Comparison of ENCODE assay signal across 25 cellular contexts in the genomic region with DNA sequence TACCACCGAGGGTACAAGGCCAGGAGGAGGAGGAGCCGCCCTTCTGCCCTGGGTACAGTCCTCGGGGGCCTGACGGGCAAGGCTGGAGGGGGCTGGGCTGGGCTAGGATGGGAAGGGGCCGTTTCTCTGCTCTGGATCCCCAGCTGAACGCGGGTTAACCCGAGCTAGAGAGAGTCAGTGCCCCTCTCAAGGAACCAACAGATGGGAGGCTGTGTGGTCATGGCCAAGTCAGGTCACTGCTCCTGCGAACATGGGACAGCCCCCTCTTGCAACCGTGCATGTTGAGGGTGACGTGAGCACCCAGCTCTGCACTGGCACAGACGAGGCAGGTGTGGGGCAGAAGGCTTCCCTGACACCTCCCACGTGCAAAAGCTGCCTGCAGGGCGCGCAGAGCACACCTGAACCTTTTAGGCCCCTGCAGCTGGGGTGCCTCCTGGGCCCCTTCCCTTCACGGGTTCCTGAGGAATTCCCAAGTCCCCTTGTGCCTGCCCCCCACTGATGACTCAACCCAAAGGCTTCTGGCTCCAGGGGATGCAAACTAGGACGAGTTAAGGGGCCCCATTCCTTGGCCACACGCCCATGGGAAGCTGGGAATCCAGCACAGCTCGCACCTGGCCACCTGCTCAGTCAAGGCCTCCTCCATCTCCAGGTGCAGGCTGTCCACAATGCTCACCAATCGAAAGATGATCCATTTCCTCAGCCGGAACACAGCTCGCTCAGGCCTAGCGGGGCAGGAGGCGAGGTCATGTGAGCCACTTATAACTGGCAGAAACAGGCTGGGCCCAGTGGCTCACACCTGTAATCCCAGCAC. TPM values are rescaled to one million over a fixed set of nuclear protein-coding genes. Genes with fewer than 3 reads are reported as not detected.
A peak's percentile ranks its signal among the peaks of the same experiment; 100 is the strongest.
DNase-seq lines count a peak whose midpoint lies in the region; ATAC-seq and TF ChIP-seq lines count a peak whose summit lies in the region.
"Had no signal": no experiment of that assay in that cellular context is flagged by ENCODE, and none has a peak within 500 bp of the region (broad histone marks: within the 10 kb centered on the region; RNA-seq: fewer than 3 reads in every experiment).

No MANE protein-coding gene starts in this region.

- H3K79me2 ChIP-seq in osteoblast (ENCODE audit: insufficient read depth, low read length): peaks cover 8% of the 10 kb centered on the region

- H3K4me3 ChIP-seq in HEK293 (ENCODE audit: low read depth, low read length): no peak overlapping the region
- no peak overlapping the region for H3K4me3 ChIP-seq in RWPE2 (ENCODE audit: severe bottlenecking)
- H3K4me3 ChIP-seq in osteoblast (ENCODE audit: insufficient read depth, low read length): no peak overlapping the region
- H3K4me3 ChIP-seq: colonic mucosa, psoas muscle, smooth muscle cell had no signal

- DNase-seq in DMS79 treated with DMSO at 0.1 percent for 48 hours (lab: John Stamatoyannopoulos, UW) (peak; percentile 12), RWPE2 (ENCODE audit: low spot score) (no peak), osteoblast (ENCODE audit: insufficient read length, low spot score, missing footprints) (peak; percentile 82), NK-92 (lab: John Stamatoyannopoulos, UW; ENCODE audit: unreplicated experiment) (no peak)
- DNase-seq in activated naive CD8-positive, alpha-beta T cell treated with anti-CD3 and anti-CD28 coated beads for 36 hours: no peak
- DNase-seq: activated CD8-positive, alpha-beta memory T cell treated with anti-CD3 and anti-CD28 coated beads, Interleukin-2, amount 50 U/mL, for 4 hours; activated effector memory CD4-positive, alpha-beta T cell treated with Interleukin-2 at 50 U/mL for 16 hours; AML-193; brain microvascular endothelial cell; colonic mucosa; head of caudate nucleus; KG1; left ventricle myocardium superior; NCI-H187 treated with DMSO at 0.1 percent for 48 hours; SHP77 treated with DMSO at 0.1 percent for 48 hours; stimulated activated CD4-positive, alpha-beta T cell treated with anti-CD3 and anti-CD28 coated beads, Interleukin-4, amount 100 ng/mL, for 24 hours; T-cell had no signal

- no peak overlapping the region for H3K27ac ChIP-seq in HEK293 (ENCODE audit: extremely low read depth, low read depth, low read length)
- no peak overlapping the region for H3K27ac ChIP-seq in RWPE2 (ENCODE audit: poor library complexity, severe bottlenecking)
- no peak overlapping the region for H3K27ac ChIP-seq in osteoblast (ENCODE audit: low read depth, low read length)
- H3K27ac ChIP-seq: brain microvascular endothelial cell, colonic mucosa, psoas muscle had no signal

- H3K27me3 ChIP-seq in RWPE2 (ENCODE audit: insufficient read depth, poor library complexity, severe bottlenecking) (no peaks in the 10 kb centered on the region), osteoblast (ENCODE audit: insufficient read depth, low read length) (no peaks in the 10 kb centered on the region)
- H3K27me3 ChIP-seq: brain microvascular endothelial cell, colonic mucosa had no signal

- no peak overlapping the region for H3K27ac Mint-ChIP-seq in activated naive CD8-positive, alpha-beta T cell treated with anti-CD3 and anti-CD28 coated beads for 36 hours
- H3K27ac Mint-ChIP-seq: T-cell, type B pancreatic cell had no signal

- H3K36me3 ChIP-seq in HEK293 (ENCODE audit: control insufficient read depth in 2 of 2, insufficient read depth in 1 of 2, low read length in 2 of 2) (peaks cover 39 to 95% of the 10 kb centered on the region in 2 experiments), RWPE2 (ENCODE audit: low read depth) (peaks cover 89% of the 10 kb centered on the region), osteoblast (ENCODE audit: insufficient read depth, low read length) (peaks cover 65% of the 10 kb centered on the region)

- peaks cover 13% of the 10 kb centered on the region for H4K20me1 ChIP-seq in osteoblast (ENCODE audit: insufficient read depth, low read length)

- CTCF ChIA-PET in HEK293 (lab: Yijun Ruan, JAX): interaction anchor here (0.6 to 3.0 kb wide), 3 partner anchors 16 to 99 kb away, joined by 4 to 13 read pairs (median 4); no protein-coding TSS in a partner anchor

- H3K4me1 Mint-ChIP-seq in activated naive CD8-positive, alpha-beta T cell treated with anti-CD3 and anti-CD28 coated beads for 36 hours: peaks cover 6% of the 10 kb centered on the region
- H3K4me1 Mint-ChIP-seq: neural crest cell had no signal

- ATAC-seq in RWPE2 (ENCODE audit: low read depth) (peak; percentile 38; the same call in 2 of the 3 replicates), GM19324 (IDR thresholded peaks at IDR 0.05; ENCODE audit: low FRiP score, unreplicated experiment) (no peak)
- ATAC-seq: left ventricle myocardium superior, psoas muscle, T-cell had no signal

- H3K9me3 Mint-ChIP-seq in activated naive CD8-positive, alpha-beta T cell treated with anti-CD3 and anti-CD28 coated beads for 36 hours: no peaks in the 10 kb centered on the region
- H3K9me3 Mint-ChIP-seq: neural crest cell, T-cell, type B pancreatic cell had no signal

- peaks cover 23% of the 10 kb centered on the region for H3K36me3 Mint-ChIP-seq in activated naive CD8-positive, alpha-beta T cell treated with anti-CD3 and anti-CD28 coated beads for 36 hours

- no peak overlapping the region for H3K4me3 Mint-ChIP-seq in activated naive CD8-positive, alpha-beta T cell treated with anti-CD3 and anti-CD28 coated beads for 36 hours
- H3K4me3 Mint-ChIP-seq: neural crest cell, T-cell, type B pancreatic cell had no signal

- H2AFZ ChIP-seq in osteoblast (ENCODE audit: low read length): no peak overlapping the region

- POLR2A ChIA-PET in HEK293 (lab: Yijun Ruan, JAX): interaction anchor here (0.7 to 1.2 kb wide), 3 partner anchors 9 to 163 kb away, joined by 3 to 6 read pairs (median 4); no protein-coding TSS in a partner anchor

- TF ChIP-seq CTCF in HEK293 (tag by site-specific recombination; IDR thresholded peaks at IDR 0.05): no peak
- TF ChIP-seq CTCF in RWPE2 (IDR thresholded peaks at IDR 0.05; ENCODE audit: poor library complexity, severe bottlenecking): no peak
- no peak for TF ChIP-seq CTCF in osteoblast (IDR thresholded peaks at IDR 0.05; ENCODE audit: extremely low read depth, low read depth, low read length)

- no peak overlapping the region for H3K4me2 ChIP-seq in osteoblast (ENCODE audit: insufficient read depth, low read length)
- H3K4me2 ChIP-seq: smooth muscle cell had no signal

- 0 out of 2 replicates have a peak, but pooled peaks cover 3% of the 10 kb centered on the region for H3K4me1 ChIP-seq in HEK293 (ENCODE audit: control insufficient read depth, insufficient read depth, low read length)
- no peaks in the 10 kb centered on the region for H3K4me1 ChIP-seq in RWPE2 (ENCODE audit: insufficient read depth, poor library complexity, severe bottlenecking)
- peaks cover 4% of the 10 kb centered on the region for H3K4me1 ChIP-seq in osteoblast (ENCODE audit: insufficient read depth, low read length)

- H3K9me3 ChIP-seq in HEK293 (ENCODE audit: control insufficient read depth, insufficient read depth, low read depth, low read length) (no peaks in the 10 kb centered on the region), RWPE2 (ENCODE audit: severe bottlenecking) (no peaks in the 10 kb centered on the region), osteoblast (ENCODE audit: low read depth, low read length) (no peaks in the 10 kb centered on the region)
- H3K9me3 ChIP-seq: colonic mucosa, psoas muscle had no signal

- H3K27me3 Mint-ChIP-seq in activated naive CD8-positive, alpha-beta T cell treated with anti-CD3 and anti-CD28 coated beads for 36 hours: no peaks in the 10 kb centered on the region
- H3K27me3 Mint-ChIP-seq: T-cell, type B pancreatic cell had no signal

TF ChIP-seq in HEK293, 187 proteins besides CTCF, POLR2A, EP300 and RAD21 (continues in another document):
- peak; percentile 48; the same call in 1 of the 2 replicates for TF ChIP-seq ZNF398 (tag by site-specific recombination; IDR thresholded peaks at IDR 0.05)
- no peak for TF ChIP-seq ZNF677 (tag by site-specific recombination; IDR thresholded peaks at IDR 0.05)
- no peak for TF ChIP-seq GLI2 (tag by site-specific recombination; IDR thresholded peaks at IDR 0.05; ENCODE audit: borderline replicate concordance, low read depth)
- no peak for TF ChIP-seq ZNF704 (tag by site-specific recombination; IDR thresholded peaks at IDR 0.05)
- peak; percentile 34; the same call in 1 of the 2 replicates for TF ChIP-seq ZNF600 (tag by site-specific recombination; IDR thresholded peaks at IDR 0.05)

RNA-seq across cellular contexts. Expression of gene MYBBP1A, which starts 6.3 kb away (rescaled TPM):
- total RNA-seq in osteoblast: 47.1 and 49.2 TPM in 2 replicates
- total RNA-seq in activated naive CD8-positive, alpha-beta T cell treated with anti-CD3 and anti-CD28 coated beads for 36 hours: 100 to 1,000 TPM; 174 to 176 TPM

RNA-seq across cellular contexts. Expression of gene GGT6, which starts 11.5 kb away (rescaled TPM):
- total RNA-seq in osteoblast: not detected in 2 replicates
- total RNA-seq in activated naive CD8-positive, alpha-beta T cell treated with anti-CD3 and anti-CD28 coated beads for 36 hours: not detected
- total RNA-seq: mononuclear cell, neural crest cell, OCI-LY7, psoas muscle, T-cell had no signal

RNA-seq across cellular contexts. Expression of gene SMTNL2, which starts 35.4 kb away (rescaled TPM):
- not detected in 2 replicates for total RNA-seq in osteoblast
- total RNA-seq in activated naive CD8-positive, alpha-beta T cell treated with anti-CD3 and anti-CD28 coated beads for 36 hours: not detected
- total RNA-seq: mononuclear cell, OCI-LY7, T-cell had no signal

RNA-seq across cellular contexts. Expression of gene SPNS2, which starts 50.2 kb away (rescaled TPM):
- total RNA-seq in osteoblast: under 0.01 TPM in 2 replicates
- total RNA-seq in activated naive CD8-positive, alpha-beta T cell treated with anti-CD3 and anti-CD28 coated beads for 36 hours: under 1 TPM; 0.20 to 0.43 TPM

Comparison
In these comparisons a context has a peak if more than half of its experiments do, and no peak if none do; other contexts are left out.
1. DNase-seq: peak in DMS79 treated with DMSO at 0.1 percent for 48 hours (single experiment) and osteoblast (single experiment); none in RWPE2 (single experiment), NK-92 (single experiment) and activated naive CD8-positive, alpha-beta T cell treated with anti-CD3 and anti-CD28 coated beads for 36 hours (single experiment).